Comparison of ENCODE assay signal across 8 cellular contexts in genomic region chr9:114366334-114367128, GRCh38. TPM values are rescaled to one million over a fixed set of nuclear protein-coding genes. Genes with fewer than 3 reads are reported as not detected.
A peak's percentile ranks its signal among the peaks of the same experiment; 100 is the strongest.
DNase-seq lines count a peak whose midpoint lies in the region; ATAC-seq and TF ChIP-seq lines count a peak whose summit lies in the region.

No MANE protein-coding gene starts in this region.

- H3K4me1 ChIP-seq in endodermal cell (ENCODE audit: control insufficient read depth, insufficient read depth, low read length), result peaks cover 6% of the 10 kb centered on the region
- peaks cover 0 to 80% (median 0%) of the 10 kb centered on the region in 12 donors for H3K4me1 ChIP-seq in heart left ventricle

- ATAC-seq in GM21786 (IDR thresholded peaks at IDR 0.05; ENCODE audit: unreplicated experiment), result peak; percentile 49
- ATAC-seq in natural killer cell, result peak; percentile 27 to 49 (median 33)
- ATAC-seq in heart left ventricle, result no peak

- H3K27ac Mint-ChIP-seq in natural killer cell (peak overlapping the region; percentile 79 to 86), endodermal cell (no peak overlapping the region)

- H3K27ac ChIP-seq in brain microvascular endothelial cell (peak overlapping the region; percentile 23), endodermal cell (ENCODE audit: low read depth, low read length) (no peak overlapping the region), heart left ventricle (peak overlapping the region in 2 of 12 donors; percentile 3 to 83)

- DNase-seq in MG63 (peak; percentile 26), brain microvascular endothelial cell (peak; percentile 73), natural killer cell (no peak), endodermal cell (no peak), amygdala (lab: John Stamatoyannopoulos, UW) (no peak), heart left ventricle (no peak)

- H3K4me3 Mint-ChIP-seq in natural killer cell (peak overlapping the region; percentile 77), endodermal cell (no peak overlapping the region)

- 92 to 98% methylated on average over 9 to 10 of the region's 10 CpGs for WGBS in endodermal cell (ENCODE audit: insufficient coverage in 1 of 2, insufficient read length in 1 of 2), 2 experiments
- WGBS in heart left ventricle, 4 donors, result 73 to 80% (median 77%) methylated on average over 10 of the region's 10 CpGs

- H3K36me3 ChIP-seq in MG63 (no peaks in the 10 kb centered on the region), brain microvascular endothelial cell (replicated peaks) (peaks cover 26% of the 10 kb centered on the region), endodermal cell (ENCODE audit: control insufficient read depth, insufficient read depth, low read length) (no peaks in the 10 kb centered on the region), heart left ventricle (peaks cover 2 to 90% (median 65%) of the 10 kb centered on the region in 9 donors)

- intact Hi-C loops in natural killer cell (cut with micrococcal nuclease), result loop anchor here (1.0 to 5.0 kb wide), 2 partner anchors 9 to 844 kb away; no protein-coding TSS in a partner anchor
- intact Hi-C loops in heart left ventricle (cut with DNase I), result no loop called here

- H3K9me3 ChIP-seq in MG63 (no peaks in the 10 kb centered on the region), endodermal cell (ENCODE audit: control insufficient read depth, low read length) (no peaks in the 10 kb centered on the region), heart left ventricle (no peaks in the 10 kb centered on the region)

- H3K4me3 ChIP-seq in GM08714 (ENCODE audit: low read length) (peak overlapping the region; percentile 37; the same call in 1 of the 2 replicates), MG63 (no peak overlapping the region), brain microvascular endothelial cell (ENCODE audit: low read depth, low read length) (no peak overlapping the region), endodermal cell (ENCODE audit: low read length) (no peak overlapping the region), heart left ventricle (no peak overlapping the region)

- no peak for TF ChIP-seq CTCF in brain microvascular endothelial cell (IDR thresholded peaks at IDR 0.05; ENCODE audit: low read depth, low read length, missing control alignments)
- TF ChIP-seq CTCF in natural killer cell (IDR thresholded peaks at IDR 0.05), result no peak
- no peak for TF ChIP-seq CTCF in endodermal cell (conservative IDR thresholded peaks at IDR 0.05)
- no peak for TF ChIP-seq CTCF in heart left ventricle (IDR thresholded peaks at IDR 0.05)

- no peaks in the 10 kb centered on the region for H3K27me3 Mint-ChIP-seq in natural killer cell (ENCODE audit: low read depth in 2 of 2)
- no peaks in the 10 kb centered on the region for H3K27me3 Mint-ChIP-seq in endodermal cell (ENCODE audit: insufficient read depth)

- H3K36me3 Mint-ChIP-seq in natural killer cell (peaks cover 20% of the 10 kb centered on the region), endodermal cell (ENCODE audit: low read depth) (peaks cover 18% of the 10 kb centered on the region)

- H3K4me1 Mint-ChIP-seq in natural killer cell (peaks cover 54 to 69% of the 10 kb centered on the region in 2 donors), endodermal cell (peaks cover 15% of the 10 kb centered on the region)

- no peak overlapping the region for H3K9ac ChIP-seq in endodermal cell (ENCODE audit: extremely low read depth, low read length, poor library complexity, severe bottlenecking)

- H3K9me3 Mint-ChIP-seq in natural killer cell, result peaks cover 0 to 3% of the 10 kb centered on the region in 2 donors
- H3K9me3 Mint-ChIP-seq in endodermal cell, result no peaks in the 10 kb centered on the region

- H3K27me3 ChIP-seq in MG63 (no peaks in the 10 kb centered on the region), brain microvascular endothelial cell (replicated peaks) (no peaks in the 10 kb centered on the region), endodermal cell (ENCODE audit: control insufficient read depth, insufficient read depth, low read length, poor library complexity, severe bottlenecking) (no peaks in the 10 kb centered on the region), heart left ventricle (no peaks in the 10 kb centered on the region)

- TF ChIP-seq POLR2A in heart left ventricle (IDR thresholded peaks at IDR 0.05), result no peak

- in situ Hi-C loops in brain microvascular endothelial cell (cut with HindIII; ENCODE audit: low pct_ligation_motif_present, low sequenced_read_pairs), result no loop called here

RNA-seq across cellular contexts. Expression of gene AKNA, which starts 21.3 kb away (rescaled TPM):
- total RNA-seq in MG63 (2014; rRNA removed; shearing (Covaris generic); ENCODE audit: low replicate concordance), result 0.17 and 1.4 TPM in 2 replicates
- total RNA-seq in natural killer cell (100 to 1,000 TPM; 577 to 743 (median 676) TPM), endodermal cell (10 to 100 TPM; 12.2 to 15.4 TPM), heart left ventricle (10 to 100 TPM in 2 of 9 donors, 1 to 10 TPM in 7; 2.5 to 30.8 (median 4.3) TPM)
- polyA plus RNA-seq in endodermal cell (2013, experiment 1 of 2), result 16.6 TPM
- 16.2 TPM for polyA plus RNA-seq in endodermal cell (2013, experiment 2 of 2)
- 1 to 10 TPM; 4.4 to 4.6 TPM for polyA plus RNA-seq in heart left ventricle

RNA-seq across cellular contexts. Expression of gene ORM2, which starts 36.9 kb away (rescaled TPM):
- total RNA-seq in MG63 (2014; rRNA removed; shearing (Covaris generic); ENCODE audit: low replicate concordance), result not detected in 2 replicates
- total RNA-seq in natural killer cell (not detected), endodermal cell (under 1 TPM; 0.59 to 0.80 TPM), heart left ventricle (not detected)
- not detected for polyA plus RNA-seq in endodermal cell (2013, experiment 1 of 2)
- not detected for polyA plus RNA-seq in endodermal cell (2013, experiment 2 of 2)
- under 1 TPM in 1 of 2 donors, not detected in 1; 0.14 TPM for polyA plus RNA-seq in heart left ventricle

RNA-seq across cellular contexts. Expression of gene ORM1, which starts 43.6 kb away (rescaled TPM):
- not detected in 2 replicates for total RNA-seq in MG63 (2014; rRNA removed; shearing (Covaris generic); ENCODE audit: low replicate concordance)
- under 1 TPM in 1 of 3 donors, not detected in 2; 1.00 TPM for total RNA-seq in natural killer cell
- total RNA-seq in endodermal cell, result under 1 TPM in 1 of 2 donors, not detected in 1; 0.59 TPM
- not detected for polyA plus RNA-seq in endodermal cell (2013, experiment 1 of 2)
- not detected for polyA plus RNA-seq in endodermal cell (2013, experiment 2 of 2)
- total RNA-seq in heart left ventricle, result under 1 TPM in 2 of 9 donors, not detected in 7; 0.51 to 0.80 TPM
- polyA plus RNA-seq in heart left ventricle, result under 1 TPM in 1 of 2 donors, not detected in 1; 1.00 TPM

Comparison
In these comparisons a context has a peak if more than half of its experiments do, and no peak if none do; other contexts are left out.
1. ATAC-seq: peak in GM21786 (single experiment) and natural killer cell (3 of 3); none in heart left ventricle (0 of 4).
2. DNase-seq: peak in MG63 (single experiment) and brain microvascular endothelial cell (single experiment); none in natural killer cell (single experiment), endodermal cell (single experiment), amygdala (0 of 56) and heart left ventricle (0 of 5).
3. RNA of gene AKNA, which starts 21.3 kb away (total RNA-seq): 577 to 743 TPM in natural killer cell; 12.2 to 15.4 TPM in endodermal cell, 2.5 to 30.8 TPM in heart left ventricle and 0.17 to 1.4 TPM in MG63; every median in the first group is over 10 times any median in the second.